In the genomic region with DNA sequence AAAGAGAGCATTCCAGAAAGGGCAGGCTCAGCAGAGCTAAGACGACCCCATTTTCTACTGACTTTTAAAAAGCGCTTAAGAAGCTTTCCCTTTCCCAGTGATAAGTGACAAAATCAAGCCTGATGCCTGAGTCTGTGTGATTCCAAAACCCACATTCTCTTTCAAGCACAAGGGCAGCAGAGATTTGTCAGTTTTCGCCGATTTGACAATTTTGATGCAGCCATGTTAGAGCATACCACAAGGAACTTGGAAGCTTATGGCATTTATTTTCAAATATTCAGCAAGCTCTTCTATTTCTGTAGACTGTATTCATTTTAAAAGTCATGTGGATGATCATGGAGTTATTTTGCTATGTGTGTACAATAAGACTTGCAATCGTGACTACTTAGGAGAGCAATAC, we compare ENCODE assay signal across 24 cellular contexts.
"Had no signal": no experiment of that assay in that cellular context is flagged by ENCODE, and none has a peak within 500 bp of the region (broad histone marks: within the 10 kb centered on the region; RNA-seq: fewer than 3 reads in every experiment).

No MANE protein-coding gene starts in this region.

- H3K4me3 Mint-ChIP-seq: dendritic cell treated with granulocyte-macrophage colony-stimulating factor and Interleukin-4, amounts not matched to agents 40 ng/mL and 50 ng/mL, for 4 days; effector memory CD8-positive, alpha-beta T cell; naive B cell; stimulated activated effector memory CD8-positive, alpha-beta T cell treated with anti-CD3 and anti-CD28 coated beads, Interleukin-12 subunit alpha, Interleukin-12 subunit beta, amount 100 ng/mL, for 72 hours; stimulated activated naive CD8-positive, alpha-beta T cell treated with anti-CD3 and anti-CD28 coated beads, Interleukin-15, Interleukin-2, amounts not matched to agents 100 ng/mL and 50 ng/mL, for 24 hours had no signal

- H3K4me3 ChIP-seq: esophagus muscularis mucosa, gastroesophageal sphincter, lung, ovary, right atrium auricular region, tibial artery, upper lobe of left lung had no signal

- H3K27me3 ChIP-seq: esophagus muscularis mucosa, gastroesophageal sphincter, ovary, right atrium auricular region, tibial artery, upper lobe of left lung had no signal

- H3K9me3 ChIP-seq: esophagus muscularis mucosa, ovary, right atrium auricular region, tibial artery, upper lobe of left lung had no signal

- DNase-seq: cerebellar nuclear complex; effector memory CD8-positive, alpha-beta T cell; glutamatergic neuron; kidney; left cardiac atrium; left ventricle myocardium superior; mesenchymal stem cell; naive B cell; nucleus accumbens; ovary; small intestine; stimulated activated CD4-positive, alpha-beta T cell treated with anti-CD3 and anti-CD28 coated beads, Interleukin-4, amount 100 ng/mL, for 1 hour; stimulated activated CD8-positive, alpha-beta memory T cell treated with anti-CD3 and anti-CD28 coated beads, Interleukin-4, amount 100 ng/mL, for 48 hours; tibial artery; upper lobe of left lung had no signal

- H3K27me3 Mint-ChIP-seq: dendritic cell treated with granulocyte-macrophage colony-stimulating factor and Interleukin-4, amounts not matched to agents 40 ng/mL and 50 ng/mL, for 4 days; effector memory CD8-positive, alpha-beta T cell; stimulated activated naive CD8-positive, alpha-beta T cell treated with anti-CD3 and anti-CD28 coated beads, Interleukin-15, Interleukin-2, amounts not matched to agents 100 ng/mL and 50 ng/mL, for 24 hours had no signal

- H3K36me3 Mint-ChIP-seq: naive B cell; stimulated activated effector memory CD8-positive, alpha-beta T cell treated with anti-CD3 and anti-CD28 coated beads, Interleukin-12 subunit alpha, Interleukin-12 subunit beta, amount 100 ng/mL, for 72 hours had no signal

- FAIRE-seq: colon, kidney, small intestine had no signal

- H3K4me1 ChIP-seq: right atrium auricular region had no signal

- H3K4me1 Mint-ChIP-seq: naive B cell; stimulated activated effector memory CD8-positive, alpha-beta T cell treated with anti-CD3 and anti-CD28 coated beads, Interleukin-12 subunit alpha, Interleukin-12 subunit beta, amount 100 ng/mL, for 72 hours had no signal

- ATAC-seq: effector memory CD8-positive, alpha-beta T cell; gastroesophageal sphincter; left cardiac atrium; stimulated activated effector memory CD8-positive, alpha-beta T cell treated with anti-CD3 and anti-CD28 coated beads, Interleukin-12 subunit alpha, Interleukin-12 subunit beta, amount 100 ng/mL, for 72 hours had no signal

- H3K36me3 ChIP-seq: esophagus muscularis mucosa, gastroesophageal sphincter, ovary, right atrium auricular region, tibial artery, upper lobe of left lung had no signal

- H3K27ac ChIP-seq: epithelial cell of prostate, esophagus muscularis mucosa, gastroesophageal sphincter, ovary, right atrium auricular region, tibial artery had no signal

- H3K27ac Mint-ChIP-seq: dendritic cell treated with granulocyte-macrophage colony-stimulating factor and Interleukin-4, amounts not matched to agents 40 ng/mL and 50 ng/mL, for 4 days; effector memory CD8-positive, alpha-beta T cell; naive B cell; stimulated activated effector memory CD8-positive, alpha-beta T cell treated with anti-CD3 and anti-CD28 coated beads, Interleukin-12 subunit alpha, Interleukin-12 subunit beta, amount 100 ng/mL, for 72 hours; stimulated activated naive CD8-positive, alpha-beta T cell treated with anti-CD3 and anti-CD28 coated beads, Interleukin-15, Interleukin-2, amounts not matched to agents 100 ng/mL and 50 ng/mL, for 24 hours had no signal
